16 cellular contexts compared by ENCODE assay signal in the genomic region with DNA sequence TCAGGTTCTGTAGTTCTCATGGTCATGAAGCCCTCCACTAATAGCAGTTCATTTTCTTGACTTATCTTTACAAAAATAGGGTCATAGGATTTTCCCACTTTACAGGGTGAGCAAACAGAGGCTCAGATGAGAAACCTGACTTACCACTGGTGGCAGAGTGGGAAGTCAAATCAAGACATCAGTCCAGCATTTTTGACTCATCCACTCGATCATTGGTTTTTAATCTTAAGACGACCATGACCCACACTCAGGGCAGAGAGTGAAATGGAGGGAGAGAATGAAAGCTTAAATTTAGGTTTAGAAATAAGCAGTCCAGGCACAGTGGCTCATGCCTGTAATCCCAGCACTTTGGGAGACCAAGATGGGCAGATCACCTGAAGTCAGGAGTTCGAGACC. TPM values are rescaled to one million over a fixed set of nuclear protein-coding genes. Genes with fewer than 3 reads are reported as not detected.
DNase-seq lines count a peak whose midpoint lies in the region; ATAC-seq, FAIRE-seq and TF ChIP-seq lines count a peak whose summit lies in the region.
"Had no signal": no experiment of that assay in that cellular context is flagged by ENCODE, and none has a peak within 500 bp of the region (broad histone marks: within the 10 kb centered on the region; RNA-seq: fewer than 3 reads in every experiment).

No MANE protein-coding gene starts in this region.

- peaks cover 21% of the 10 kb centered on the region for H3K27me3 ChIP-seq in OCI-LY3 (ENCODE audit: low read depth, low read length)

- FAIRE-seq in urothelium cell line (lab: Jason Lieb, UNC), result no peak
- FAIRE-seq: colon, endothelial cell of umbilical vein, frontal cortex had no signal

- peak overlapping the region; percentile 89 for H3K27ac Mint-ChIP-seq in activated T-cell treated with anti-CD3 and anti-CD28 coated beads, Interleukin-2, amount 50 U/mL, for 24 hours
- peak overlapping the region; percentile 95 for H3K27ac Mint-ChIP-seq in activated naive CD8-positive, alpha-beta T cell treated with anti-CD3 and anti-CD28 coated beads, Interleukin-2, amount 10 ng/mL, durations not matched to agents 7 days and 5 days
- H3K27ac Mint-ChIP-seq in stimulated activated naive B cell treated with anti-CD40 and anti-IgM and Interleukin-4, amounts not matched to agents 10 μg/mL and 1 μg/mL and 100 μg/mL, for 72 hours, result no peak overlapping the region

- H3K9me3 Mint-ChIP-seq in activated T-cell treated with anti-CD3 and anti-CD28 coated beads, Interleukin-2, amount 50 U/mL, for 24 hours, result peaks cover 10% of the 10 kb centered on the region
- peaks cover 9% of the 10 kb centered on the region for H3K9me3 Mint-ChIP-seq in activated naive CD8-positive, alpha-beta T cell treated with anti-CD3 and anti-CD28 coated beads, Interleukin-2, amount 10 ng/mL, durations not matched to agents 7 days and 5 days
- peaks cover 11 to 15% of the 10 kb centered on the region in 2 donors for H3K9me3 Mint-ChIP-seq in stimulated activated naive B cell treated with anti-CD40 and anti-IgM and Interleukin-4, amounts not matched to agents 10 μg/mL and 1 μg/mL and 100 μg/mL, for 72 hours

- DNase-seq in activated T-cell treated with anti-CD3 and anti-CD28 coated beads, Interleukin-2, amount 50 U/mL, for 24 hours, result no peak
- no peak for DNase-seq in activated T-cell treated with anti-CD3 and anti-CD28 coated beads, Interleukin-2, amount 50 U/mL, for 1 hour
- no peak for DNase-seq in activated naive CD8-positive, alpha-beta T cell treated with anti-CD3 and anti-CD28 coated beads, Interleukin-2, amount 10 ng/mL, durations not matched to agents 7 days and 5 days
- DNase-seq in stimulated activated naive B cell treated with anti-CD40 and anti-IgM and Interleukin-4, amounts not matched to agents 10 μg/mL and 1 μg/mL and 100 μg/mL, for 72 hours, result no peak
- DNase-seq in CD1c-positive myeloid dendritic cell (ENCODE audit: extremely low spot score) (no peak), HT-29 (ENCODE audit: low spot score) (no peak), urothelium cell line (ENCODE audit: low spot score) (no peak)
- DNase-seq: NCI-H1048, posterior cingulate gyrus had no signal

- H3K4me2 ChIP-seq in OCI-LY3 (ENCODE audit: low read length), result 0 out of 2 replicates have a peak overlapping the region, but pooled peaks have one; percentile 2

- H3K9ac ChIP-seq in OCI-LY3 (ENCODE audit: low read length), result no peak overlapping the region

- peaks cover 18% of the 10 kb centered on the region for H3K4me1 ChIP-seq in OCI-LY3 (ENCODE audit: low read length)

- H2AFZ ChIP-seq in OCI-LY3 (ENCODE audit: low read depth, low read length), result no peak overlapping the region

- no peaks in the 10 kb centered on the region for H3K27me3 Mint-ChIP-seq in activated T-cell treated with anti-CD3 and anti-CD28 coated beads, Interleukin-2, amount 50 U/mL, for 24 hours
- H3K27me3 Mint-ChIP-seq in activated naive CD8-positive, alpha-beta T cell treated with anti-CD3 and anti-CD28 coated beads, Interleukin-2, amount 10 ng/mL, durations not matched to agents 7 days and 5 days, result no peaks in the 10 kb centered on the region
- H3K27me3 Mint-ChIP-seq in stimulated activated naive B cell treated with anti-CD40 and anti-IgM and Interleukin-4, amounts not matched to agents 10 μg/mL and 1 μg/mL and 100 μg/mL, for 72 hours, result peaks cover 0 to 13% of the 10 kb centered on the region in 2 donors

- no peak for TF ChIP-seq CTCF in OCI-LY3 (IDR thresholded peaks at IDR 0.05; ENCODE audit: low read depth, low read length)

- no peak for ATAC-seq in activated naive CD8-positive, alpha-beta T cell treated with anti-CD3 and anti-CD28 coated beads, Interleukin-2, amount 10 ng/mL, durations not matched to agents 7 days and 5 days (ENCODE audit: low read depth)
- peak; percentile 32 to 48 for ATAC-seq in stimulated activated naive B cell treated with anti-CD40 and anti-IgM and Interleukin-4, amounts not matched to agents 10 μg/mL and 1 μg/mL and 100 μg/mL, for 72 hours (replicated peaks)

- no peaks in the 10 kb centered on the region for H3K9me3 ChIP-seq in OCI-LY3 (ENCODE audit: insufficient read depth, low read length)

- H3K4me1 Mint-ChIP-seq in activated T-cell treated with anti-CD3 and anti-CD28 coated beads, Interleukin-2, amount 50 U/mL, for 24 hours (ENCODE audit: low read depth), result peaks cover 53% of the 10 kb centered on the region
- H3K4me1 Mint-ChIP-seq in activated naive CD8-positive, alpha-beta T cell treated with anti-CD3 and anti-CD28 coated beads, Interleukin-2, amount 10 ng/mL, durations not matched to agents 7 days and 5 days, result peaks cover 40% of the 10 kb centered on the region
- peaks cover 16 to 19% of the 10 kb centered on the region in 2 donors for H3K4me1 Mint-ChIP-seq in stimulated activated naive B cell treated with anti-CD40 and anti-IgM and Interleukin-4, amounts not matched to agents 10 μg/mL and 1 μg/mL and 100 μg/mL, for 72 hours

- no peaks in the 10 kb centered on the region for H4K20me1 ChIP-seq in OCI-LY3 (ENCODE audit: insufficient read depth, low read length)

- H3K36me3 ChIP-seq in OCI-LY3 (replicated peaks; ENCODE audit: low read depth, low read length), result no peaks in the 10 kb centered on the region

- no peak overlapping the region for H3K27ac ChIP-seq in OCI-LY3 (ENCODE audit: low read length)
- H3K27ac ChIP-seq: SK-N-MC had no signal

- H3K79me2 ChIP-seq in OCI-LY3 (ENCODE audit: low read length), result no peaks in the 10 kb centered on the region

- H3K4me3 ChIP-seq in OCI-LY3 (ENCODE audit: low read length), result no peak overlapping the region
- H3K4me3 ChIP-seq: lung, SK-N-MC had no signal

- POLR2A ChIA-PET in activated naive CD8-positive, alpha-beta T cell treated with anti-CD3 and anti-CD28 coated beads, Interleukin-2, amount 10 ng/mL, durations not matched to agents 7 days and 5 days (lab: Charles Lee), result interaction anchor here (0.6 kb wide), 1 partner anchor 274 kb away, joined by 3 read pairs; no protein-coding TSS in a partner anchor

- H3K36me3 Mint-ChIP-seq in activated T-cell treated with anti-CD3 and anti-CD28 coated beads, Interleukin-2, amount 50 U/mL, for 24 hours (ENCODE audit: low read depth), result no peaks in the 10 kb centered on the region
- H3K36me3 Mint-ChIP-seq in activated naive CD8-positive, alpha-beta T cell treated with anti-CD3 and anti-CD28 coated beads, Interleukin-2, amount 10 ng/mL, durations not matched to agents 7 days and 5 days, result peaks cover 16% of the 10 kb centered on the region
- peaks cover 0 to 3% of the 10 kb centered on the region in 2 donors for H3K36me3 Mint-ChIP-seq in stimulated activated naive B cell treated with anti-CD40 and anti-IgM and Interleukin-4, amounts not matched to agents 10 μg/mL and 1 μg/mL and 100 μg/mL, for 72 hours
- H3K36me3 Mint-ChIP-seq: IgD-negative memory B cell had no signal

- H3K4me3 Mint-ChIP-seq in activated T-cell treated with anti-CD3 and anti-CD28 coated beads, Interleukin-2, amount 50 U/mL, for 24 hours, result peak overlapping the region; percentile 21
- peak overlapping the region; percentile 79 for H3K4me3 Mint-ChIP-seq in activated naive CD8-positive, alpha-beta T cell treated with anti-CD3 and anti-CD28 coated beads, Interleukin-2, amount 10 ng/mL, durations not matched to agents 7 days and 5 days
- no peak overlapping the region for H3K4me3 Mint-ChIP-seq in stimulated activated naive B cell treated with anti-CD40 and anti-IgM and Interleukin-4, amounts not matched to agents 10 μg/mL and 1 μg/mL and 100 μg/mL, for 72 hours

RNA-seq across cellular contexts. Expression of gene RTL6, which starts 42.1 kb away (rescaled TPM):
- 10 to 100 TPM; 17.3 to 18.5 TPM for total RNA-seq in activated naive CD8-positive, alpha-beta T cell treated with anti-CD3 and anti-CD28 coated beads, Interleukin-2, amount 10 ng/mL, durations not matched to agents 7 days and 5 days
- total RNA-seq in HT-29 (2014; rRNA removed; shearing (Covaris generic)), result 8.9 and 9.8 TPM in 2 replicates

Comparison
In these comparisons a context has a peak if more than half of its experiments do, and no peak if none do; other contexts are left out.
1. H3K4me3 Mint-ChIP-seq: peak in activated T-cell treated with anti-CD3 and anti-CD28 coated beads, Interleukin-2, amount 50 U/mL, for 24 hours (single experiment) and activated naive CD8-positive, alpha-beta T cell treated with anti-CD3 and anti-CD28 coated beads, Interleukin-2, amount 10 ng/mL, durations not matched to agents 7 days and 5 days (single experiment); none in stimulated activated naive B cell treated with anti-CD40 and anti-IgM and Interleukin-4, amounts not matched to agents 10 μg/mL and 1 μg/mL and 100 μg/mL, for 72 hours (0 of 2).